In genomic region chr16:81585785-81586184, GRCh38 we compare ENCODE assay signal across 9 cellular contexts.
DNase-seq lines count a peak whose midpoint lies in the region; ATAC-seq and TF ChIP-seq lines count a peak whose summit lies in the region.
"Had no signal": no experiment of that assay in that cellular context is flagged by ENCODE, and none has a peak within 500 bp of the region (broad histone marks: within the 10 kb centered on the region; RNA-seq: fewer than 3 reads in every experiment).

No MANE protein-coding gene starts in this region.

- no peak for DNase-seq in activated CD8-positive, alpha-beta T cell treated with anti-CD3 and anti-CD28 coated beads, Interleukin-2, amount 10 ng/mL, durations not matched to agents 7 days and 5 days
- no peak for DNase-seq in activated CD8-positive, alpha-beta T cell treated with anti-CD3 and anti-CD28 coated beads for 36 hours
- DNase-seq in SJSA1 (ENCODE audit: low read depth in 1 of 2, low spot score in 2 of 2) = no peak
- DNase-seq in fibroblast of the aortic adventitia (ENCODE audit: low read depth) = no peak
- no peak for DNase-seq in NCI-H1105 treated with DMSO at 0.1 percent for 48 hours (lab: John Stamatoyannopoulos, UW)
- no peak for DNase-seq in NCI-H1092 (lab: John Stamatoyannopoulos, UW)
- no peak for DNase-seq in effector memory CD4-positive, alpha-beta T cell

- no peaks in the 10 kb centered on the region for H3K9me3 ChIP-seq in SJSA1 (replicated peaks)
- H3K9me3 ChIP-seq in effector memory CD4-positive, alpha-beta T cell (ENCODE audit: control insufficient read depth, low read length) = no peaks in the 10 kb centered on the region

- ATAC-seq in activated CD8-positive, alpha-beta T cell treated with anti-CD3 and anti-CD28 coated beads, Interleukin-2, amount 10 ng/mL, durations not matched to agents 7 days and 5 days = no peak
- no peak for ATAC-seq in activated CD8-positive, alpha-beta T cell treated with anti-CD3 and anti-CD28 coated beads for 36 hours
- ATAC-seq in stimulated activated memory B cell treated with anti-CD40 and anti-IgM and Interleukin-4, amounts not matched to agents 10 μg/mL and 1 μg/mL and 100 μg/mL, for 72 hours = no peak

- no peaks in the 10 kb centered on the region for H3K4me1 Mint-ChIP-seq in activated CD8-positive, alpha-beta T cell treated with anti-CD3 and anti-CD28 coated beads, Interleukin-2, amount 10 ng/mL, durations not matched to agents 7 days and 5 days (ENCODE audit: low read depth)
- no peaks in the 10 kb centered on the region for H3K4me1 Mint-ChIP-seq in activated CD8-positive, alpha-beta T cell treated with anti-CD3 and anti-CD28 coated beads for 36 hours (ENCODE audit: low read depth)
- peaks cover 33% of the 10 kb centered on the region for H3K4me1 Mint-ChIP-seq in stimulated activated memory B cell treated with anti-CD40 and anti-IgM and Interleukin-4, amounts not matched to agents 10 μg/mL and 1 μg/mL and 100 μg/mL, for 72 hours

- no peaks in the 10 kb centered on the region for H3K9me3 Mint-ChIP-seq in activated CD8-positive, alpha-beta T cell treated with anti-CD3 and anti-CD28 coated beads, Interleukin-2, amount 10 ng/mL, durations not matched to agents 7 days and 5 days (ENCODE audit: insufficient read depth)
- no peaks in the 10 kb centered on the region for H3K9me3 Mint-ChIP-seq in activated CD8-positive, alpha-beta T cell treated with anti-CD3 and anti-CD28 coated beads for 36 hours
- H3K9me3 Mint-ChIP-seq in stimulated activated memory B cell treated with anti-CD40 and anti-IgM and Interleukin-4, amounts not matched to agents 10 μg/mL and 1 μg/mL and 100 μg/mL, for 72 hours = no peaks in the 10 kb centered on the region
- H3K9me3 Mint-ChIP-seq: T-helper 1 cell treated with Interleukin-12 subunit alpha and Interleukin-12 subunit beta and Interleukin-4 antibody, amounts not matched to agents 30 μg/mL and 1 μg/mL, for 36 hours had no signal

- H3K27ac Mint-ChIP-seq in activated CD8-positive, alpha-beta T cell treated with anti-CD3 and anti-CD28 coated beads, Interleukin-2, amount 10 ng/mL, durations not matched to agents 7 days and 5 days = peak overlapping the region; percentile 41
- H3K27ac Mint-ChIP-seq in activated CD8-positive, alpha-beta T cell treated with anti-CD3 and anti-CD28 coated beads for 36 hours = no peak overlapping the region
- peak overlapping the region; percentile 54 for H3K27ac Mint-ChIP-seq in stimulated activated memory B cell treated with anti-CD40 and anti-IgM and Interleukin-4, amounts not matched to agents 10 μg/mL and 1 μg/mL and 100 μg/mL, for 72 hours
- H3K27ac Mint-ChIP-seq: T-helper 1 cell treated with Interleukin-12 subunit alpha and Interleukin-12 subunit beta and Interleukin-4 antibody, amounts not matched to agents 30 μg/mL and 1 μg/mL, for 36 hours had no signal

- H3K36me3 Mint-ChIP-seq in activated CD8-positive, alpha-beta T cell treated with anti-CD3 and anti-CD28 coated beads, Interleukin-2, amount 10 ng/mL, durations not matched to agents 7 days and 5 days (ENCODE audit: low read depth) = peaks cover 7% of the 10 kb centered on the region
- no peaks in the 10 kb centered on the region for H3K36me3 Mint-ChIP-seq in activated CD8-positive, alpha-beta T cell treated with anti-CD3 and anti-CD28 coated beads for 36 hours (ENCODE audit: low read depth)
- peaks cover 45% of the 10 kb centered on the region for H3K36me3 Mint-ChIP-seq in stimulated activated memory B cell treated with anti-CD40 and anti-IgM and Interleukin-4, amounts not matched to agents 10 μg/mL and 1 μg/mL and 100 μg/mL, for 72 hours

- H3K27ac ChIP-seq in SJSA1 = peak overlapping the region; percentile 56
- no peak overlapping the region for H3K27ac ChIP-seq in effector memory CD4-positive, alpha-beta T cell (ENCODE audit: insufficient read depth, low read length, poor library complexity, severe bottlenecking)

- no peaks in the 10 kb centered on the region for H3K36me3 ChIP-seq in SJSA1
- no peaks in the 10 kb centered on the region for H3K36me3 ChIP-seq in effector memory CD4-positive, alpha-beta T cell (ENCODE audit: control insufficient read depth, insufficient read depth, low read length)

- POLR2A ChIA-PET in activated CD8-positive, alpha-beta T cell treated with anti-CD3 and anti-CD28 coated beads, Interleukin-2, amount 10 ng/mL, durations not matched to agents 7 days and 5 days (lab: Charles Lee) = no interaction called here
- POLR2A ChIA-PET in activated CD8-positive, alpha-beta T cell treated with anti-CD3 and anti-CD28 coated beads for 36 hours (lab: Charles Lee) = no interaction called here

- CTCF ChIA-PET in activated CD8-positive, alpha-beta T cell treated with anti-CD3 and anti-CD28 coated beads, Interleukin-2, amount 10 ng/mL, durations not matched to agents 7 days and 5 days (lab: Charles Lee) = no interaction called here
- CTCF ChIA-PET in activated CD8-positive, alpha-beta T cell treated with anti-CD3 and anti-CD28 coated beads for 36 hours (lab: Charles Lee) = no interaction called here

- TF ChIP-seq CTCF in activated CD8-positive, alpha-beta T cell treated with anti-CD3 and anti-CD28 coated beads for 36 hours (IDR thresholded peaks at IDR 0.05) = no peak
- TF ChIP-seq CTCF in fibroblast of the aortic adventitia (IDR thresholded peaks at IDR 0.05; ENCODE audit: insufficient read depth, low read length) = peak; percentile 8

- intact Hi-C loops in activated CD8-positive, alpha-beta T cell treated with anti-CD3 and anti-CD28 coated beads for 36 hours (cut with micrococcal nuclease) = no loop called here

- H3K4me3 Mint-ChIP-seq in activated CD8-positive, alpha-beta T cell treated with anti-CD3 and anti-CD28 coated beads, Interleukin-2, amount 10 ng/mL, durations not matched to agents 7 days and 5 days = no peak overlapping the region
- no peak overlapping the region for H3K4me3 Mint-ChIP-seq in activated CD8-positive, alpha-beta T cell treated with anti-CD3 and anti-CD28 coated beads for 36 hours
- H3K4me3 Mint-ChIP-seq in stimulated activated memory B cell treated with anti-CD40 and anti-IgM and Interleukin-4, amounts not matched to agents 10 μg/mL and 1 μg/mL and 100 μg/mL, for 72 hours = no peak overlapping the region
- H3K4me3 Mint-ChIP-seq: T-helper 1 cell treated with Interleukin-12 subunit alpha and Interleukin-12 subunit beta and Interleukin-4 antibody, amounts not matched to agents 30 μg/mL and 1 μg/mL, for 36 hours had no signal

- H3K27me3 ChIP-seq in SJSA1 (replicated peaks) = no peaks in the 10 kb centered on the region
- no peaks in the 10 kb centered on the region for H3K27me3 ChIP-seq in effector memory CD4-positive, alpha-beta T cell (replicated peaks; ENCODE audit: control insufficient read depth, insufficient read depth, low read length, poor library complexity, severe bottlenecking)

- H3K27me3 Mint-ChIP-seq in activated CD8-positive, alpha-beta T cell treated with anti-CD3 and anti-CD28 coated beads, Interleukin-2, amount 10 ng/mL, durations not matched to agents 7 days and 5 days (ENCODE audit: low read depth) = no peaks in the 10 kb centered on the region
- H3K27me3 Mint-ChIP-seq in activated CD8-positive, alpha-beta T cell treated with anti-CD3 and anti-CD28 coated beads for 36 hours = no peaks in the 10 kb centered on the region
- H3K27me3 Mint-ChIP-seq in stimulated activated memory B cell treated with anti-CD40 and anti-IgM and Interleukin-4, amounts not matched to agents 10 μg/mL and 1 μg/mL and 100 μg/mL, for 72 hours = no peaks in the 10 kb centered on the region

- H3K4me3 ChIP-seq in SJSA1 (no peak overlapping the region), fibroblast of the aortic adventitia (ENCODE audit: low read depth, low read length) (no peak overlapping the region)
- H3K4me3 ChIP-seq in effector memory CD4-positive, alpha-beta T cell (ENCODE audit: insufficient read depth, low read depth, low read length, poor library complexity, severe bottlenecking) = no peak overlapping the region

- peaks cover 17% of the 10 kb centered on the region for H3K4me1 ChIP-seq in SJSA1 (replicated peaks)
- no peaks in the 10 kb centered on the region for H3K4me1 ChIP-seq in effector memory CD4-positive, alpha-beta T cell (ENCODE audit: control insufficient read depth, insufficient read depth, low read length, poor library complexity, severe bottlenecking)
